In genomic region chr1:66085600-66085999, GRCh38 we compare ENCODE assay signal across 24 cellular contexts.
"Had no signal": no experiment of that assay in that cellular context is flagged by ENCODE, and none has a peak within 500 bp of the region (broad histone marks: within the 10 kb centered on the region; RNA-seq: fewer than 3 reads in every experiment).

No MANE protein-coding gene starts in this region.

- H3K27me3 ChIP-seq: stomach, suprapubic skin, testis, thyroid gland, tibial artery, tibial nerve, transverse colon, upper lobe of left lung, upper lobe of right lung, uterus, vagina had no signal

- H3K4me1 ChIP-seq: stomach, suprapubic skin, testis, thyroid gland, tibial artery, tibial nerve, transverse colon, upper lobe of left lung, upper lobe of right lung, uterus, vagina had no signal

- H3K36me3 ChIP-seq: stomach, suprapubic skin, thoracic aorta, thyroid gland, tibial artery, tibial nerve, transverse colon, upper lobe of left lung, upper lobe of right lung, uterus, vagina had no signal

- DNase-seq: stimulated activated CD4-positive, alpha-beta T cell treated with anti-CD3 and anti-CD28 coated beads, Interleukin-2, amount 100 ng/mL, for 48 hours; stimulated activated CD4-positive, alpha-beta T cell treated with anti-CD3 and anti-CD28 coated beads, Interleukin-4, amount 100 ng/mL, for 1 hour; stimulated activated CD4-positive, alpha-beta T cell treated with anti-CD3 and anti-CD28 coated beads, Interleukin-4, amount 100 ng/mL, for 24 hours; stimulated activated CD4-positive, alpha-beta T cell treated with anti-CD3 and anti-CD28 coated beads, Interleukin-4, amount 100 ng/mL, for 4 hours; stimulated activated CD8-positive, alpha-beta memory T cell treated with anti-CD3 and anti-CD28 coated beads, Interleukin-4, amount 100 ng/mL, for 48 hours; stimulated activated naive B cell treated with anti-CD40 and anti-IgM and Interleukin-4, amounts not matched to agents 10 μg/mL and 1 μg/mL and 100 μg/mL, for 72 hours; stimulated activated naive CD4-positive, alpha-beta T cell; stimulated activated naive CD4-positive, alpha-beta T cell treated with Interleukin-2 at 50 U/mL for 16 hours; stimulated activated naive CD8-positive, alpha-beta T cell treated with anti-CD3 and anti-CD28 coated beads, Interleukin-15, amount 100 ng/mL, for 72 hours; stimulated activated naive CD8-positive, alpha-beta T cell treated with anti-CD3 and anti-CD28 coated beads, Interleukin-15, Interleukin-2, amounts not matched to agents 100 U/mL and 50 U/mL, for 24 hours; stomach; substantia nigra; testis; thyroid gland; tibial artery; transverse colon; trophoblast cell; upper lobe of left lung; upper lobe of right lung; uterus had no signal

- H3K9me3 ChIP-seq: stomach, suprapubic skin, testis, thoracic aorta, thyroid gland, tibial artery, tibial nerve, transverse colon, upper lobe of left lung, upper lobe of right lung, uterus, vagina had no signal

- H3K27ac ChIP-seq: stomach, suprapubic skin, testis, thoracic aorta, thyroid gland, tibial artery, tibial nerve, transverse colon, upper lobe of left lung, upper lobe of right lung, uterus, vagina had no signal

- H3K4me3 ChIP-seq: stomach, suprapubic skin, testis, thoracic aorta, thyroid gland, tibial artery, tibial nerve, transverse colon, upper lobe of left lung, upper lobe of right lung, uterus, vagina had no signal
